In the genomic region with DNA sequence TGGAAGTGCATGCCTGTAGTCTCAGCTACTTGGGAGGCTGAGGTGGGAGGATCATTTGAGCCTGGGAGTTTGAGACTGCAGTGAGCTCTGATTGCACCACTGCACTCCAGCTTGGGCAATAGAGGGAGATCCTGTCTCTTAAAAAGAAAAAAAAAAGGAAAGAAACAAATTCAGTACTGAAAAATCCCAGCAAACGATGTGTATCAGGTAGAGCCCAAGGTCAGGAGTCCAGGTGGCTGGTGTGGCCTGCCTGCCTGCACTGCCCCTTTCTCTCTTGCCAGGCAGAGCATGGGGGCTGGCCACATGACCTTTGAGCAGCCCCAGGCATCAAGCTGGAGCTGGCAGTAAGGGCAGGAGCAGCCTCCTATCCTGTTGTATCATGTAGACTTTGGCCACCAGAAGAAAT, we compare ENCODE assay signal across 19 cellular contexts. TPM values are rescaled to one million over a fixed set of nuclear protein-coding genes. Genes with fewer than 3 reads are reported as not detected.
DNase-seq lines count a peak whose midpoint lies in the region; ATAC-seq, FAIRE-seq and TF ChIP-seq lines count a peak whose summit lies in the region.
"Had no signal": no experiment of that assay in that cellular context is flagged by ENCODE, and none has a peak within 500 bp of the region (broad histone marks: within the 10 kb centered on the region; RNA-seq: fewer than 3 reads in every experiment).

No MANE protein-coding gene starts in this region.

- no peak overlapping the region for H3K9ac ChIP-seq in HepG2 (ENCODE audit: insufficient read depth, low read depth, low read length)

- in situ Hi-C loops in HepG2 (cut with HindIII; ENCODE audit: extremely low pct_ligation_motif_present, low pct_unique_long_range_greater_than_20kb): no loop called here

- CTCF ChIA-PET in CD8-positive, alpha-beta memory T cell (lab: Charles Lee): no interaction called here
- CTCF ChIA-PET in HepG2 (lab: Yijun Ruan, JAX; ENCODE audit: low intra/inter-chr PET ratio, low total read pairs): no interaction called here

- no peaks in the 10 kb centered on the region for H3K9me3 ChIP-seq in CD8-positive, alpha-beta memory T cell (ENCODE audit: low read length)
- H3K9me3 ChIP-seq in HepG2 (ENCODE audit: low read length) (no peaks in the 10 kb centered on the region), small intestine (ENCODE audit: control insufficient read depth, low read depth) (no peaks in the 10 kb centered on the region)

- POLR2A ChIA-PET in CD8-positive, alpha-beta memory T cell (lab: Charles Lee): no interaction called here
- POLR2A ChIA-PET in HepG2 (lab: Yijun Ruan, JAX): interaction anchor here (1.0 kb wide), 1 partner anchor 175 kb away, joined by 4 read pairs; the partner anchor contains the start of gene CDK17

- TF ChIP-seq CTCF in HepG2 (CRISPR knock-in tag; IDR thresholded peaks at IDR 0.05): peak; percentile 22; the same call in 1 of the 2 replicates

- H3K27me3 Mint-ChIP-seq in CD8-positive, alpha-beta memory T cell: no peaks in the 10 kb centered on the region
- H3K27me3 Mint-ChIP-seq in activated T-helper 17 cell treated with anti-CD3 and anti-CD28 coated beads, Interleukin-2, amount 50 U/mL, for 72 hours: no peaks in the 10 kb centered on the region
- H3K27me3 Mint-ChIP-seq: activated naive CD4-positive, alpha-beta T cell treated with anti-CD3 and anti-CD28 coated beads, Interleukin-2, amount 10 ng/mL, durations not matched to agents 7 days and 5 days had no signal

- intact Hi-C loops in HepG2 (cut with micrococcal nuclease; ENCODE audit: unreplicated experiment): loop anchor here (2.0 kb wide), 1 partner anchor 175 kb away; the partner anchor contains the start of gene CDK17

- peaks cover 26 to 41% (median 39%) of the 10 kb centered on the region in 3 donors for H3K4me1 Mint-ChIP-seq in CD8-positive, alpha-beta memory T cell
- H3K4me1 Mint-ChIP-seq in activated T-helper 17 cell treated with anti-CD3 and anti-CD28 coated beads, Interleukin-2, amount 50 U/mL, for 72 hours: peaks cover 53% of the 10 kb centered on the region

- WGBS in HepG2 (ENCODE audit: low lambda C conversion rate): 0% methylated on average over 1 of the region's 1 CpG
- 6 to 55% (median 43%) methylated on average over 1 of the region's 1 CpG for WGBS in small intestine, 3 donors

- no peaks in the 10 kb centered on the region for H4K20me1 ChIP-seq in HepG2 (ENCODE audit: insufficient read depth, low read length)

- no peaks in the 10 kb centered on the region for H3K9me3 Mint-ChIP-seq in CD8-positive, alpha-beta memory T cell
- H3K9me3 Mint-ChIP-seq in activated T-helper 17 cell treated with anti-CD3 and anti-CD28 coated beads, Interleukin-2, amount 50 U/mL, for 72 hours: no peaks in the 10 kb centered on the region

- H3K4me3 ChIP-seq in CD8-positive, alpha-beta memory T cell (ENCODE audit: low read length): no peak overlapping the region
- H3K4me3 ChIP-seq in HepG2 (replicated peaks in 1 of 3; ENCODE audit: insufficient read depth in 1 of 3, low read depth in 2 of 3, low read length in 3 of 3): no peak overlapping the region
- H3K4me3 ChIP-seq in small intestine (ENCODE audit: low read depth in 1 of 2, low read length in 2 of 2): no peak overlapping the region

- TF ChIP-seq POLR2A in HepG2 (IDR thresholded peaks at IDR 0.05; ENCODE audit: insufficient read depth in 1 of 2, low read depth in 2 of 2, low read length in 2 of 2): no peak
- TF ChIP-seq POLR2A in GM12892 (IDR thresholded peaks at IDR 0.05; ENCODE audit: low read depth, low read length): no peak

- H3K27ac ChIP-seq in CD8-positive, alpha-beta memory T cell (ENCODE audit: low read depth, low read length): no peak overlapping the region
- peak overlapping the region; percentile 51 for H3K27ac ChIP-seq in HepG2 (ENCODE audit: extremely low read length, insufficient read depth, low read length)
- H3K27ac ChIP-seq in small intestine (ENCODE audit: low read depth in 1 of 2, low read length in 1 of 2): no peak overlapping the region
- H3K27ac ChIP-seq: WERI-Rb-1 had no signal

- no peak overlapping the region for H2AFZ ChIP-seq in HepG2 (ENCODE audit: low read length)

- H3K79me2 ChIP-seq in HepG2 (ENCODE audit: insufficient read depth, low read length): no peaks in the 10 kb centered on the region

- no peaks in the 10 kb centered on the region for H3K36me3 ChIP-seq in CD8-positive, alpha-beta memory T cell (ENCODE audit: insufficient read depth, low read length)
- no peaks in the 10 kb centered on the region for H3K36me3 ChIP-seq in HepG2 (replicated peaks in 1 of 2; ENCODE audit: control insufficient read depth in 1 of 2, insufficient read depth in 2 of 2, low read length in 2 of 2)
- H3K36me3 ChIP-seq in small intestine (ENCODE audit: control insufficient read depth in 2 of 2, insufficient read depth in 2 of 2, low read length in 2 of 2): peaks cover 0 to 3% of the 10 kb centered on the region in 2 donors
- H3K36me3 ChIP-seq: WERI-Rb-1 had no signal

- BruUV-seq in HepG2 (replicated peaks; lab: Mats Ljungman, UMichigan): no TSS peak

- peak; percentile 49 for FAIRE-seq in HepG2 (lab: Jason Lieb, UNC)
- FAIRE-seq in small intestine (lab: Jason Lieb, UNC): no peak
- no peak for FAIRE-seq in GM12892 (lab: Jason Lieb, UNC)

- peaks cover 0 to 60% (median 18%) of the 10 kb centered on the region in 3 donors for H3K36me3 Mint-ChIP-seq in CD8-positive, alpha-beta memory T cell
- peaks cover 94% of the 10 kb centered on the region for H3K36me3 Mint-ChIP-seq in activated T-helper 17 cell treated with anti-CD3 and anti-CD28 coated beads, Interleukin-2, amount 50 U/mL, for 72 hours (ENCODE audit: low read depth)

- peak overlapping the region in 6 of 8 donors; percentile 45 to 94 (median 88) for H3K27ac Mint-ChIP-seq in CD8-positive, alpha-beta memory T cell
- H3K27ac Mint-ChIP-seq in activated T-helper 17 cell treated with anti-CD3 and anti-CD28 coated beads, Interleukin-2, amount 50 U/mL, for 72 hours: peak overlapping the region; percentile 62
- H3K27ac Mint-ChIP-seq: activated naive CD4-positive, alpha-beta T cell treated with anti-CD3 and anti-CD28 coated beads, Interleukin-2, amount 10 ng/mL, durations not matched to agents 7 days and 5 days had no signal

- H3K27me3 ChIP-seq in CD8-positive, alpha-beta memory T cell (ENCODE audit: insufficient read depth, low read length, poor library complexity, severe bottlenecking): no peaks in the 10 kb centered on the region
- H3K27me3 ChIP-seq in HepG2 (ENCODE audit: control insufficient read depth in 1 of 2, insufficient read depth in 2 of 2, low read length in 2 of 2): no peaks in the 10 kb centered on the region
- no peaks in the 10 kb centered on the region for H3K27me3 ChIP-seq in small intestine (ENCODE audit: control insufficient read depth in 2 of 2, insufficient read depth in 2 of 2, low read length in 2 of 2)

- no peak for TF ChIP-seq RAD21 in HepG2 (CRISPR knock-in tag; IDR thresholded peaks at IDR 0.05)

- no peak for DNase-seq in CD8-positive, alpha-beta memory T cell
- peak; percentile 84 for DNase-seq in HepG2 (ENCODE audit: low spot score)
- peak; percentile 85 for DNase-seq in small intestine
- no peak for DNase-seq in stimulated activated CD4-positive, alpha-beta T cell treated with anti-CD3 and anti-CD28 coated beads, Interleukin-15, amount 100 ng/mL, for 24 hours
- no peak for DNase-seq in NAMALWA (ENCODE audit: low spot score)
- DNase-seq in GM12892 (ENCODE audit: insufficient read length): no peak
- DNase-seq: activated CD4-positive, alpha-beta T cell treated with anti-CD3 and anti-CD28 coated beads, Interleukin-2, amount 50 U/mL, for 48 hours; DMS53; GF-D8; left ventricle myocardium superior; NCI-H1092; NCI-H2029 treated with DMSO at 0.1 percent for 48 hours; NCI-H345; stimulated activated naive CD4-positive, alpha-beta T cell; WERI-Rb-1 had no signal

- TF ChIP-seq EP300 in HepG2 (IDR thresholded peaks at IDR 0.05; ENCODE audit: low read depth in 2 of 2, low read length in 2 of 2) (peak in 1 of 2 experiments; percentile 24; a peak in 1 of 4 replicates), HepG2 (CRISPR knock-in tag; IDR thresholded peaks at IDR 0.05; ENCODE audit: borderline replicate concordance) (no peak)

- H3K4me3 Mint-ChIP-seq in CD8-positive, alpha-beta memory T cell: peak overlapping the region in 2 of 7 donors; percentile 36 to 49
- peak overlapping the region; percentile 31 for H3K4me3 Mint-ChIP-seq in activated T-helper 17 cell treated with anti-CD3 and anti-CD28 coated beads, Interleukin-2, amount 50 U/mL, for 72 hours
- H3K4me3 Mint-ChIP-seq: activated naive CD4-positive, alpha-beta T cell treated with anti-CD3 and anti-CD28 coated beads, Interleukin-2, amount 10 ng/mL, durations not matched to agents 7 days and 5 days had no signal

- ATAC-seq in activated T-helper 17 cell treated with anti-CD3 and anti-CD28 coated beads, Interleukin-2, amount 50 U/mL, for 72 hours (replicated peaks): no peak
- peak; percentile 98 for ATAC-seq in HepG2
- no peak for ATAC-seq in HG02610 (IDR thresholded peaks at IDR 0.05; ENCODE audit: unreplicated experiment)
- ATAC-seq: left ventricle myocardium superior, sciatic nerve had no signal

- no peaks in the 10 kb centered on the region for H3K4me1 ChIP-seq in CD8-positive, alpha-beta memory T cell (ENCODE audit: insufficient read depth, low read length)
- peaks cover 35% of the 10 kb centered on the region for H3K4me1 ChIP-seq in HepG2 (ENCODE audit: insufficient read depth, low read length)
- peaks cover 0 to 4% of the 10 kb centered on the region in 2 donors for H3K4me1 ChIP-seq in small intestine (ENCODE audit: control insufficient read depth in 2 of 2, insufficient read depth in 1 of 2, low read depth in 1 of 2, low read length in 1 of 2)

- H3K4me2 ChIP-seq in HepG2 (ENCODE audit: low read depth, low read length): peak overlapping the region; percentile 27; the same call in 1 of the 2 replicates

RNA-seq across cellular contexts. Expression of gene ELK3, which starts 31.8 kb away (rescaled TPM):
- 10 to 100 TPM; 24.0 to 28.4 TPM for total RNA-seq in CD8-positive, alpha-beta memory T cell
- 44.3 TPM for polyA plus RNA-seq in CD8-positive, alpha-beta memory T cell
- total RNA-seq in activated T-helper 17 cell treated with anti-CD3 and anti-CD28 coated beads, Interleukin-2, amount 50 U/mL, for 72 hours: 10 to 100 TPM; 31.3 to 39.2 TPM
- total RNA-seq in HepG2 (2016; rRNA removed; fragmentation: Illumina TruSeq; extraction: Trizol): 3.0 and 3.2 TPM in 2 replicates
- 1.2 and 1.3 TPM in 2 replicates for total RNA-seq in HepG2 (2016; cell fraction: cytosol; rRNA removed; fragmentation: Illumina TruSeq; extraction: Trizol; ENCODE audit: low read depth)
- 2.3 and 2.7 TPM in 2 replicates for total RNA-seq in HepG2 (2016; cell fraction: insoluble cytoplasmic fraction; rRNA removed; fragmentation: Illumina TruSeq; extraction: Trizol)
- total RNA-seq in HepG2 (2016; cell fraction: membrane; rRNA removed; fragmentation: Illumina TruSeq; extraction: Trizol): 4.8 and 5.0 TPM in 2 replicates
- total RNA-seq in HepG2 (2016; cell fraction: nucleus; rRNA removed; fragmentation: Illumina TruSeq; extraction: Trizol): 2.7 and 3.9 TPM in 2 replicates
- polyA plus RNA-seq in HepG2 (2011; rRNA removed): 2.4 and 2.9 TPM in 2 replicates
- polyA plus RNA-seq in HepG2 (2011; cell fraction: cytosol; rRNA removed): 1.5 and 2.1 TPM in 2 replicates
- 1.2 and 2.1 TPM in 2 replicates for polyA plus RNA-seq in HepG2 (2011; cell fraction: nucleus; rRNA removed)
- 1.8 and 2.5 TPM in 2 replicates for polyA plus RNA-seq in HepG2 (2012)
- 1.5 and 2.0 TPM in 2 replicates for polyA plus RNA-seq in HepG2 (2016; cell fraction: cytosol; fragmentation: Illumina TruSeq; extraction: Trizol; ENCODE audit: low read depth)
- 4.0 and 4.7 TPM in 2 replicates for polyA plus RNA-seq in HepG2 (2016; cell fraction: insoluble cytoplasmic fraction; fragmentation: Illumina TruSeq; extraction: Trizol; ENCODE audit: low read depth)
- polyA plus RNA-seq in HepG2 (2016; cell fraction: membrane; fragmentation: Illumina TruSeq; extraction: Trizol; ENCODE audit: low read depth): 3.8 and 4.8 TPM in 2 replicates
- 3.9 and 4.5 TPM in 2 replicates for polyA plus RNA-seq in HepG2 (2016; cell fraction: nucleus; fragmentation: Illumina TruSeq; extraction: Trizol; ENCODE audit: insufficient read depth, low read depth)
- 5.5 and 9.6 TPM in 2 replicates for polyA minus RNA-seq in HepG2 (2011; rRNA and poly(A)+ RNA removed; ENCODE audit: low replicate concordance)
- 3.2 and 3.3 TPM in 2 replicates for polyA minus RNA-seq in HepG2 (2011; cell fraction: cytosol; rRNA and poly(A)+ RNA removed)
- polyA minus RNA-seq in HepG2 (2011; cell fraction: nucleus; rRNA and poly(A)+ RNA removed): 2.6 and 2.7 TPM in 2 replicates
- 10 to 100 TPM in 1 of 3 donors, 1 to 10 TPM in 1, under 1 TPM in 1; 0.67 to 15.9 (median 6.2) TPM for polyA plus RNA-seq in small intestine
- polyA plus RNA-seq in GM12892 (2012; ENCODE audit: missing spikeins): 3.0 TPM

Comparison
In these comparisons a context has a peak if more than half of its experiments do, and no peak if none do; other contexts are left out.
1. DNase-seq: peak in HepG2 (single experiment) and small intestine (single experiment); none in CD8-positive, alpha-beta memory T cell (0 of 5), stimulated activated CD4-positive, alpha-beta T cell treated with anti-CD3 and anti-CD28 coated beads, Interleukin-15, amount 100 ng/mL, for 24 hours (single experiment), NAMALWA (single experiment) and GM12892 (single experiment).